Comparison of ENCODE assay signal across 27 cellular contexts in the genomic region with DNA sequence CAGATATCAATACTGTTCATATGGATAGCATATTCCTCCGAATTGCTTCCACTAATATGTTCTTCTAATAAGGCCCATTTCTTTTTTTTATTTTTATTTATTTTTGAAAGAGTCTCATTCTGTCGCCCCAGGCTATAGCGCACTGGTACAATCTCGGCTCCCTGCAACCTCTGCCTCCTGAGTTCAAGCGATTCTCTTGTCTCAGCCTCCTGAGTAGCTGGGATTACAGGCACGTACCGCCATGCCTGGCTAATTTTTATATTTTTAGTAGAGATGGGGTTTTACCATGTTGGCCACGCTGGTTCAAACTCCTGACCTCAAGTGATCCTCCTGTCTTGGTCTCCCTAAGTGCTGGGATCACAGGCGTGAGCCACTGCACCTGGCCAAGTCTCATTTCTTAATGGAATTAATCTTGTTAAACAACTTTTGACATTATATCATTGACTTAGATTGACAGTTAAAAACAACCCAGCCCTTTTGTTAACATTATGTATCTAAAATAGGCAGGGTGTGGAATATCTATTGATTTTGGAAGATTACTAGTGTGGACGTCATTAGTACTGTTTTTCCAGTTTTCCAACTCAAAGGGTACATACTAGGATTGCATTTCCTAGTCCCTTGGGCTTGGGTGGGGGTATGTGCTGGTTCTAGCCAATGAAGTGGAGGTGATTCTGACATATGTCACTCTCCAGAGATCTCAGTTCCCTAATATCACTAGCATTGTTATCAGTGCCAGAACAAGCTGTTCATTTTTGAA.
"Had no signal": no experiment of that assay in that cellular context is flagged by ENCODE, and none has a peak within 500 bp of the region (broad histone marks: within the 10 kb centered on the region; RNA-seq: fewer than 3 reads in every experiment).

No MANE protein-coding gene starts in this region.

- DNase-seq: activated CD4-positive, alpha-beta memory T cell treated with anti-CD3 and anti-CD28 coated beads, Interleukin-2, amount 10 ng/mL, durations not matched to agents 7 days and 5 days; activated CD4-positive, alpha-beta T cell treated with anti-CD3 and anti-CD28 coated beads for 1 hour; activated CD4-positive, alpha-beta T cell treated with anti-CD3 and anti-CD28 coated beads for 4 hours; activated CD4-positive, alpha-beta T cell treated with anti-CD3 and anti-CD28 coated beads, Interleukin-2, amount 10 ng/mL, durations not matched to agents 7 days and 5 days; activated CD4-positive, alpha-beta T cell treated with anti-CD3 and anti-CD28 coated beads, Interleukin-2, amount 50 U/mL, for 4 hours; activated CD8-positive, alpha-beta memory T cell treated with anti-CD3 and anti-CD28 coated beads, Interleukin-2, amount 50 U/mL, for 48 hours; activated gamma-delta T cell treated with Interleukin-2 at 50 U/mL for 16 hours; activated naive CD4-positive, alpha-beta T cell treated with anti-CD3 and anti-CD28 coated beads, Interleukin-2, amount 50 U/mL, for 16 hours; activated naive CD4-positive, alpha-beta T cell treated with Interleukin-2 at 50 U/mL for 16 hours; activated T-cell treated with anti-CD3 and anti-CD28 coated beads for 4 hours; activated T-cell treated with anti-CD3 and anti-CD28 coated beads, Interleukin-2, amount 50 U/mL, for 24 hours; activated T-cell treated with anti-CD3 and anti-CD28 coated beads, Interleukin-2, amount 50 U/mL, for 72 hours; amniotic stem cell; anterior cingulate cortex; brain microvascular endothelial cell; dorsolateral prefrontal cortex; effector memory CD4-positive, alpha-beta T cell; endodermal cell; foreskin fibroblast; heart left ventricle; T-helper 2 cell had no signal

- H3K9me3 Mint-ChIP-seq: activated T-cell treated with anti-CD3 and anti-CD28 coated beads, Interleukin-2, amount 50 U/mL, for 24 hours had no signal

- H3K4me1 Mint-ChIP-seq: central memory CD8-positive, alpha-beta T cell had no signal

- H3K27ac ChIP-seq: coronary artery, dorsolateral prefrontal cortex had no signal

- H3K27me3 Mint-ChIP-seq: central memory CD8-positive, alpha-beta T cell; dendritic cell treated with granulocyte-macrophage colony-stimulating factor and Interleukin-4, amounts not matched to agents 40 ng/mL and 50 ng/mL, for 4 days had no signal

- H3K36me3 ChIP-seq: brain microvascular endothelial cell, heart left ventricle had no signal

- H3K27ac Mint-ChIP-seq: activated CD4-positive, alpha-beta T cell treated with anti-CD3 and anti-CD28 coated beads, Interleukin-2, amount 10 ng/mL, durations not matched to agents 7 days and 5 days; activated T-cell treated with anti-CD3 and anti-CD28 coated beads, Interleukin-2, amount 50 U/mL, for 72 hours; dendritic cell treated with granulocyte-macrophage colony-stimulating factor and Interleukin-4, amounts not matched to agents 40 ng/mL and 50 ng/mL, for 4 days; endodermal cell; WTC11 had no signal

- H3K4me3 ChIP-seq: coronary artery, dorsolateral prefrontal cortex, heart left ventricle had no signal

- H3K9me3 ChIP-seq: heart left ventricle had no signal

- ATAC-seq: activated T-cell treated with anti-CD3 and anti-CD28 coated beads, Interleukin-2, amount 50 U/mL, for 72 hours; esophagus mucosa; heart left ventricle; WTC11 had no signal

- H3K27me3 ChIP-seq: brain microvascular endothelial cell, heart left ventricle had no signal

- H3K4me3 Mint-ChIP-seq: activated CD4-positive, alpha-beta memory T cell treated with anti-CD3 and anti-CD28 coated beads, Interleukin-2, amount 10 ng/mL, durations not matched to agents 7 days and 5 days; activated CD4-positive, alpha-beta T cell treated with anti-CD3 and anti-CD28 coated beads, Interleukin-2, amount 10 ng/mL, durations not matched to agents 7 days and 5 days; activated naive CD8-positive, alpha-beta T cell; activated T-cell treated with anti-CD3 and anti-CD28 coated beads, Interleukin-2, amount 50 U/mL, for 24 hours; central memory CD8-positive, alpha-beta T cell; dendritic cell treated with granulocyte-macrophage colony-stimulating factor and Interleukin-4, amounts not matched to agents 40 ng/mL and 50 ng/mL, for 4 days; endodermal cell; WTC11 had no signal
